ENCODE assay signal across 20 cellular contexts in genomic region chr5:137616046-137616445, GRCh38.
DNase-seq lines count a peak whose midpoint lies in the region; ATAC-seq, FAIRE-seq and TF ChIP-seq lines count a peak whose summit lies in the region.
"Had no signal": no experiment of that assay in that cellular context is flagged by ENCODE, and none has a peak within 500 bp of the region (broad histone marks: within the 10 kb centered on the region; RNA-seq: fewer than 3 reads in every experiment).

No MANE protein-coding gene starts in this region.

- no peak for TF ChIP-seq CTCF in D721Med (IDR thresholded peaks at IDR 0.05; ENCODE audit: insufficient read depth, missing control alignments)
- TF ChIP-seq CTCF in endodermal cell (conservative IDR thresholded peaks at IDR 0.05) = no peak

- FAIRE-seq in D721Med (lab: Jason Lieb, UNC) (peak; percentile 84), GM19239 (lab: Jason Lieb, UNC) (no peak)
- FAIRE-seq: A204.1, G401.6, GM12891, H54 had no signal

- H3K27me3 ChIP-seq in endodermal cell (ENCODE audit: control insufficient read depth, insufficient read depth, low read length, poor library complexity, severe bottlenecking) = no peaks in the 10 kb centered on the region

- no peak for ATAC-seq in HG03439 (IDR thresholded peaks at IDR 0.05; ENCODE audit: unreplicated experiment)
- ATAC-seq: HCT116 had no signal

- no peaks in the 10 kb centered on the region for H3K4me1 ChIP-seq in endodermal cell (ENCODE audit: control insufficient read depth, insufficient read depth, low read length)

- H3K27me3 Mint-ChIP-seq in endodermal cell (ENCODE audit: insufficient read depth) = peaks cover 3% of the 10 kb centered on the region
- H3K27me3 Mint-ChIP-seq: CD4-positive, alpha-beta T cell had no signal

- H3K4me3 Mint-ChIP-seq in endodermal cell = no peak overlapping the region
- H3K4me3 Mint-ChIP-seq: B cell; CD4-positive, alpha-beta T cell had no signal

- H3K36me3 ChIP-seq in endodermal cell (ENCODE audit: control insufficient read depth, insufficient read depth, low read length) = no peaks in the 10 kb centered on the region

- peaks cover under 1% of the 10 kb centered on the region for H3K36me3 Mint-ChIP-seq in endodermal cell (ENCODE audit: low read depth)

- H3K27ac ChIP-seq in endodermal cell (ENCODE audit: low read depth, low read length) = no peak overlapping the region
- H3K27ac ChIP-seq: GM23248 had no signal

- H3K4me3 ChIP-seq in endodermal cell (ENCODE audit: low read length) = no peak overlapping the region
- H3K4me3 ChIP-seq: GM23248 had no signal

- H3K9ac ChIP-seq in endodermal cell (ENCODE audit: extremely low read depth, low read length, poor library complexity, severe bottlenecking) = no peak overlapping the region
- H3K9ac ChIP-seq: GM23248 had no signal

- no peaks in the 10 kb centered on the region for H3K9me3 ChIP-seq in endodermal cell (ENCODE audit: control insufficient read depth, low read length)

- no peak overlapping the region for H3K27ac Mint-ChIP-seq in endodermal cell
- H3K27ac Mint-ChIP-seq: B cell; CD4-positive, alpha-beta T cell had no signal

- DNase-seq in D721Med (ENCODE audit: insufficient read length, low spot score) (peak; percentile 54), NCI-H82 (lab: John Stamatoyannopoulos, UW) (peak; percentile 95), endodermal cell (peak; percentile 38), retina (peak; percentile 21), SHP77 treated with DMSO at 0.1 percent for 48 hours (lab: John Stamatoyannopoulos, UW) (no peak), GM19239 (ENCODE audit: insufficient read length, low spot score) (no peak)
- DNase-seq: C1 segment of cervical spinal cord; Calu3; CD4-positive, alpha-beta T cell; DMS153; DMS79 treated with DMSO at 0.1 percent for 48 hours; EL; GM23248 had no signal

- peaks cover 5% of the 10 kb centered on the region for H3K4me1 Mint-ChIP-seq in endodermal cell
- H3K4me1 Mint-ChIP-seq: B cell had no signal

- 89 to 90% methylated on average over 3 to 5 of the region's 5 CpGs for WGBS in endodermal cell (ENCODE audit: insufficient coverage in 1 of 2, insufficient read length in 1 of 2), 2 experiments

- H3K9me3 Mint-ChIP-seq in endodermal cell = no peaks in the 10 kb centered on the region
- H3K9me3 Mint-ChIP-seq: CD4-positive, alpha-beta T cell had no signal

Comparison
In these comparisons a context has a peak if more than half of its experiments do, and no peak if none do; other contexts are left out.
1. DNase-seq: peak in D721Med (single experiment), NCI-H82 (single experiment), endodermal cell (single experiment) and retina (single experiment); none in SHP77 treated with DMSO at 0.1 percent for 48 hours (single experiment) and GM19239 (single experiment).